ENCODE assay signal across 20 cellular contexts in the genomic region with DNA sequence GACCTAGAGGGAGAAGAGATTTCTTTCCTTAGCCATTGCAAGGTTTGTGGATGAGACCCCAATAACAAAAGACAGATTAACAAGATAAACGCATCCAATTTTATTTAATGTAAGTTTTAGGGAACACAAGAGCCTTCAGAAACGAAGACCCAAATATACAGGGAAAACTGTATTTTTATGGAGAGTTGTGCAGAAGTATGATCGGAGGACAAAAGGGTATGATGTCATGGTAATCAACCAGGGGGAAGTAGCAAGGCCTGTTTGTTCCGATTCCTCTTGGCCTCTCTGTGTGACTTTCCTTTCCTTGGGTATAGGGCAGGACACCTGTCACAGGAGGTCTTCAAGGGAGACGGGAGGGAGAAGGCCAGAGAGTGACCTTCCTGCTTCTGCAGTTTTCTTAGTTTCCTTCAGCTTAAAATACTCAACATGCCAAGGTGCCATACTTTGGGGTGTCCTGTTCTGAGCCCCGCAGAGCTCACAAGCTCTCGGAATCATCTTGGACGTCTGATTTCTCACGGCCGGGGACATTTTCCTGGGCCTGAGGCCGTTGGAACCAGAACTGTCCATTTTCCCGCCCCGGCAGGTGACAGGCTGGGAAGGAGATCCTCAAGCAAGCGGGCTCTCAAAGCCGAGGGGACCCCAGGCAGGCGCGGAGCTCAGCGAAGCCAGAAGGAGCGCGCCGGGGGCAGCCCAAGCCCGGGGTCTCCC. TPM values are rescaled to one million over a fixed set of nuclear protein-coding genes. Genes with fewer than 3 reads are reported as not detected.
A peak's percentile ranks its signal among the peaks of the same experiment; 100 is the strongest.
DNase-seq lines count a peak whose midpoint lies in the region; ATAC-seq and TF ChIP-seq lines count a peak whose summit lies in the region.
"Had no signal": no experiment of that assay in that cellular context is flagged by ENCODE, and none has a peak within 500 bp of the region (broad histone marks: within the 10 kb centered on the region; RNA-seq: fewer than 3 reads in every experiment).

No MANE protein-coding gene starts in this region.

- H3K4me3 ChIP-seq in left ventricle myocardium inferior (peak overlapping the region; percentile 46), coronary artery (peak overlapping the region; percentile 51), mesodermal cell (ENCODE audit: extremely low read depth, insufficient read depth, low read length, poor library complexity, severe bottlenecking) (peak overlapping the region; percentile 18), suprapubic skin (peak overlapping the region; percentile 44), adrenal gland (peak overlapping the region in 1 of 4 donors; percentile 44)

- H3K27me3 ChIP-seq in left ventricle myocardium inferior (ENCODE audit: low read depth): peaks cover 99% of the 10 kb centered on the region
- peaks cover 73% of the 10 kb centered on the region for H3K27me3 ChIP-seq in suprapubic skin
- peaks cover 50% of the 10 kb centered on the region for H3K27me3 ChIP-seq in adrenal gland

- H3K36me3 ChIP-seq in left ventricle myocardium inferior (no peaks in the 10 kb centered on the region), mesodermal cell (ENCODE audit: control insufficient read depth, insufficient read depth, low read length) (no peaks in the 10 kb centered on the region), suprapubic skin (no peaks in the 10 kb centered on the region), adrenal gland (replicated peaks in 1 of 2) (no peaks in the 10 kb centered on the region)
- H3K36me3 ChIP-seq: WERI-Rb-1 had no signal

- DNase-seq in left ventricle myocardium inferior (no peak), left ventricle myocardium superior (no peak), coronary artery (ENCODE audit: low spot score) (no peak), suprapubic skin (ENCODE audit: low spot score in 2 of 2) (no peak), AG20443 (ENCODE audit: low spot score) (no peak), inferior parietal cortex (ENCODE audit: extremely low spot score) (no peak), adrenal gland (no peak)
- DNase-seq: ACHN; activated CD8-positive, alpha-beta memory T cell treated with anti-CD3 and anti-CD28 coated beads for 24 hours; activated effector memory CD4-positive, alpha-beta T cell treated with anti-CD3 and anti-CD28 coated beads, Interleukin-2, amount 50 U/mL, for 16 hours; left cardiac atrium; NCI-H1105 treated with DMSO at 0.1 percent for 48 hours; NCI-H2171; RPMI8226; WERI-Rb-1 had no signal

- H3K4me1 ChIP-seq in left ventricle myocardium inferior (peaks cover 10% of the 10 kb centered on the region), mesodermal cell (ENCODE audit: control insufficient read depth, insufficient read depth, low read length, poor library complexity, severe bottlenecking) (no peaks in the 10 kb centered on the region), suprapubic skin (peaks cover 11% of the 10 kb centered on the region), adrenal gland (replicated peaks in 1 of 2) (peaks cover 0 to 9% of the 10 kb centered on the region in 2 donors)

- 34 to 39% methylated on average over 18 to 20 of the region's 22 CpGs for WGBS in mesodermal cell (ENCODE audit: insufficient coverage in 2 of 2), 2 experiments
- 28% methylated on average over 21 of the region's 22 CpGs for WGBS in suprapubic skin
- 32 to 38% (median 36%) methylated on average over 22 of the region's 22 CpGs for whole genome bisulfite sequencing in adrenal gland, 4 donors

- no peak for ATAC-seq in left ventricle myocardium superior
- ATAC-seq: left cardiac atrium had no signal

- H3K27ac ChIP-seq in left ventricle myocardium inferior (replicated peaks) (no peak overlapping the region), coronary artery (no peak overlapping the region), mesodermal cell (ENCODE audit: low read depth, low read length, severe bottlenecking) (no peak overlapping the region), suprapubic skin (no peak overlapping the region), adrenal gland (no peak overlapping the region)
- H3K27ac ChIP-seq: KMS-11, WERI-Rb-1 had no signal

- TF ChIP-seq POLR2A in suprapubic skin (IDR thresholded peaks at IDR 0.05) (no peak), adrenal gland (IDR thresholded peaks at IDR 0.05) (no peak)

- TF ChIP-seq CTCF in left ventricle myocardium inferior (IDR thresholded peaks at IDR 0.05; ENCODE audit: borderline replicate concordance) (no peak), coronary artery (IDR thresholded peaks at IDR 0.05) (no peak), suprapubic skin (IDR thresholded peaks at IDR 0.05) (no peak), adrenal gland (IDR thresholded peaks at IDR 0.05) (no peak)

- no peaks in the 10 kb centered on the region for H3K9me3 ChIP-seq in left ventricle myocardium inferior (replicated peaks)
- no peaks in the 10 kb centered on the region for H3K9me3 ChIP-seq in mesodermal cell (ENCODE audit: control insufficient read depth, low read length)
- H3K9me3 ChIP-seq in suprapubic skin: no peaks in the 10 kb centered on the region
- H3K9me3 ChIP-seq in adrenal gland (replicated peaks in 1 of 3): no peaks in the 10 kb centered on the region

- intact Hi-C loops in left ventricle myocardium inferior (cut with micrococcal nuclease): no loop called here
- intact Hi-C loops in left ventricle myocardium superior (cut with micrococcal nuclease): no loop called here
- intact Hi-C loops in adrenal gland (cut with DNase I): no loop called here

- TF ChIP-seq EP300 in suprapubic skin (IDR thresholded peaks at IDR 0.05): no peak

RNA-seq across cellular contexts. Expression of a gene that starts 21.7 kb away (rescaled TPM):
- total RNA-seq in left ventricle myocardium inferior (not detected), left ventricle myocardium superior (0.10 TPM), suprapubic skin (not detected), adrenal gland (under 1 TPM in 1 of 8 donors, not detected in 7; 0.42 TPM)
- polyA plus RNA-seq in mesodermal cell (2013, experiment 1 of 2): not detected
- not detected for polyA plus RNA-seq in mesodermal cell (2013, experiment 2 of 2)
- 1 to 10 TPM in 1 of 3 donors, under 1 TPM in 2; 0.20 to 1.3 (median 0.82) TPM for polyA plus RNA-seq in adrenal gland
- total RNA-seq: CD4-positive, alpha-beta memory T cell; Daoy had no signal
- polyA plus RNA-seq: CD4-positive, alpha-beta memory T cell; esophagus had no signal

RNA-seq across cellular contexts. Expression of a gene that starts 49.3 kb away (rescaled TPM):
- total RNA-seq in left ventricle myocardium inferior (6.3 TPM), left ventricle myocardium superior (5.8 TPM), suprapubic skin (10 to 100 TPM in 3 of 4 donors, 1 to 10 TPM in 1; 7.9 to 19.2 (median 13.5) TPM), adrenal gland (10 to 100 TPM in 3 of 8 donors, 1 to 10 TPM in 5; 5.8 to 13.0 (median 8.3) TPM)
- polyA plus RNA-seq in mesodermal cell (2013, experiment 1 of 2): 7.2 TPM
- 6.6 TPM for polyA plus RNA-seq in mesodermal cell (2013, experiment 2 of 2)
- polyA plus RNA-seq in adrenal gland: 10 to 100 TPM in 1 of 3 donors, 1 to 10 TPM in 2; 8.0 to 10.9 (median 9.4) TPM
